Comparison of ENCODE assay signal across 13 cellular contexts in the genomic region with DNA sequence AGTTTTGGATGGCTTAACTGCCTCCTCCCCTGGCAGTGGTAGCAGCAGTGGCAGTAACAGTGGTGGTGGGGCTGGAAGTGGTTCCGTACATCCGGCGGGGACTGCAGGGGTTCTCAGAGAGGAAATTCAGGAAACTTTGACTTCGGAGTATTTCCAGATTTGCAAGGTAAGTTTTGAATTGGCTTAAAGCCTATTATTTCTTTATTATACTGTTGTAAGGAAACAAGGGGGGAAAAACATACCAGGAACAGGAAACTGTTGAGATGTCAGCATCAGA. TPM values are rescaled to one million over a fixed set of nuclear protein-coding genes. Genes with fewer than 3 reads are reported as not detected.
A peak's percentile ranks its signal among the peaks of the same experiment; 100 is the strongest.
DNase-seq lines count a peak whose midpoint lies in the region; ATAC-seq and TF ChIP-seq lines count a peak whose summit lies in the region.
"Had no signal": no experiment of that assay in that cellular context is flagged by ENCODE, and none has a peak within 500 bp of the region (broad histone marks: within the 10 kb centered on the region; RNA-seq: fewer than 3 reads in every experiment).

No MANE protein-coding gene starts in this region.

- no CpG with 5 or more reads among the region's 4 CpGs for WGBS in iPS DF 6.9 (ENCODE audit: insufficient coverage, insufficient read length)

- H3K4me1 ChIP-seq in OCI-LY7 (ENCODE audit: insufficient read depth, low read length, poor library complexity, severe bottlenecking) (no peaks in the 10 kb centered on the region), iPS DF 6.9 (ENCODE audit: control insufficient read depth, insufficient read depth, low read length) (0 out of 2 replicates have a peak, but pooled peaks cover 1% of the 10 kb centered on the region), uterus (no peaks in the 10 kb centered on the region)

- BruUV-seq in OCI-LY7 (replicated peaks; lab: Mats Ljungman, UMichigan), result no TSS peak

- H4K20me1 ChIP-seq in OCI-LY7 (ENCODE audit: insufficient read depth, low read length), result no peaks in the 10 kb centered on the region

- H3K4me1 Mint-ChIP-seq in activated naive CD8-positive, alpha-beta T cell (ENCODE audit: low read depth), result peaks cover 17% of the 10 kb centered on the region
- peaks cover 8% of the 10 kb centered on the region for H3K4me1 Mint-ChIP-seq in activated naive CD8-positive, alpha-beta T cell treated with anti-CD3 and anti-CD28 coated beads, Interleukin-2, amount 50 U/mL, for 24 hours

- peak overlapping the region; percentile 74 for H3K27ac ChIP-seq in OCI-LY7 (ENCODE audit: low read depth, low read length, poor library complexity, severe bottlenecking)
- no peak overlapping the region for H3K27ac ChIP-seq in iPS DF 6.9 (ENCODE audit: low read length)
- no peak overlapping the region for H3K27ac ChIP-seq in uterus
- H3K27ac ChIP-seq: HL-60 had no signal

- no peak for DNase-seq in activated naive CD8-positive, alpha-beta T cell treated with anti-CD3 and anti-CD28 coated beads, Interleukin-2, amount 50 U/mL, for 24 hours
- peak; percentile 30 for DNase-seq in OCI-LY7 (ENCODE audit: low spot score)
- peak; percentile 9 for DNase-seq in iPS DF 6.9 (ENCODE audit: low read depth, low spot score)
- DNase-seq in uterus, result no peak
- no peak for DNase-seq in stimulated activated CD4-positive, alpha-beta T cell treated with anti-CD3 and anti-CD28 coated beads, Interleukin-15, amount 100 ng/mL, for 24 hours
- DNase-seq: activated effector memory CD4-positive, alpha-beta T cell treated with Interleukin-2 at 50 U/mL for 16 hours; NCI-H2107 had no signal

- H3K79me2 ChIP-seq in OCI-LY7 (ENCODE audit: insufficient read depth, low read depth, low read length), result 0 out of 2 replicates have a peak, but pooled peaks cover 3% of the 10 kb centered on the region

- intact Hi-C loops in OCI-LY7 (cut with micrococcal nuclease; ENCODE audit: unreplicated experiment) (loop anchor here (2.0 to 5.0 kb wide), 2 partner anchors 109 to 167 kb away; partner anchors contain the start of genes GTF2E1 and RABL3), uterus (cut with DNase I; ENCODE audit: low total_unique reads) (no loop called here)

- H3K27me3 ChIP-seq in iPS DF 6.9 (ENCODE audit: control insufficient read depth, insufficient read depth, low read length) (no peaks in the 10 kb centered on the region), uterus (no peaks in the 10 kb centered on the region)

- H2AFZ ChIP-seq in OCI-LY7 (ENCODE audit: low read length), result peak overlapping the region; percentile 78

- peak overlapping the region; percentile 72 for H3K4me3 Mint-ChIP-seq in activated naive CD8-positive, alpha-beta T cell
- no peak overlapping the region for H3K4me3 Mint-ChIP-seq in activated naive CD8-positive, alpha-beta T cell treated with anti-CD3 and anti-CD28 coated beads, Interleukin-2, amount 50 U/mL, for 24 hours

- peak overlapping the region; percentile 73 for H3K4me2 ChIP-seq in OCI-LY7 (ENCODE audit: low read length)

- peaks cover 4% of the 10 kb centered on the region for H3K9me3 Mint-ChIP-seq in activated naive CD8-positive, alpha-beta T cell (ENCODE audit: low read depth)
- peaks cover 5% of the 10 kb centered on the region for H3K9me3 Mint-ChIP-seq in activated naive CD8-positive, alpha-beta T cell treated with anti-CD3 and anti-CD28 coated beads, Interleukin-2, amount 50 U/mL, for 24 hours

- H3K36me3 ChIP-seq in OCI-LY7 (ENCODE audit: insufficient read depth, low read length) (no peaks in the 10 kb centered on the region), iPS DF 6.9 (ENCODE audit: control insufficient read depth, insufficient read depth, low read length) (no peaks in the 10 kb centered on the region), uterus (no peaks in the 10 kb centered on the region)

- ATAC-seq in activated naive CD8-positive, alpha-beta T cell treated with anti-CD3 and anti-CD28 coated beads, Interleukin-2, amount 50 U/mL, for 24 hours, result no peak
- ATAC-seq in HG03175 (IDR thresholded peaks at IDR 0.05; ENCODE audit: unreplicated experiment) (no peak), GM18873 (IDR thresholded peaks at IDR 0.05; ENCODE audit: low FRiP score, unreplicated experiment) (no peak)
- ATAC-seq: HCT116 had no signal

- no peak for TF ChIP-seq CTCF in OCI-LY7 (conservative IDR thresholded peaks at IDR 0.05; ENCODE audit: low read length)
- no peak for TF ChIP-seq CTCF in uterus (IDR thresholded peaks at IDR 0.05)

- H3K4me3 ChIP-seq in OCI-LY7 (ENCODE audit: low read depth, low read length, poor library complexity, severe bottlenecking), result peak overlapping the region; percentile 74
- H3K4me3 ChIP-seq in iPS DF 6.9 (ENCODE audit: low read length), result peak overlapping the region; percentile 47; the same call in 1 of the 2 replicates
- peak overlapping the region; percentile 43 to 54 for H3K4me3 ChIP-seq in uterus

- POLR2A ChIA-PET in OCI-LY7 (lab: Charles Lee), result interaction anchor here (1.4 kb wide), 1 partner anchor 108 kb away, joined by 3 read pairs; no protein-coding TSS in a partner anchor

- no peak for TF ChIP-seq POLR2A in uterus (IDR thresholded peaks at IDR 0.05)

- peaks cover 54% of the 10 kb centered on the region for H3K27me3 Mint-ChIP-seq in activated naive CD8-positive, alpha-beta T cell
- H3K27me3 Mint-ChIP-seq in activated naive CD8-positive, alpha-beta T cell treated with anti-CD3 and anti-CD28 coated beads, Interleukin-2, amount 50 U/mL, for 24 hours, result peaks cover 50% of the 10 kb centered on the region

- H3K9me3 ChIP-seq in OCI-LY7 (ENCODE audit: low read length), result no peaks in the 10 kb centered on the region
- H3K9me3 ChIP-seq in iPS DF 6.9 (ENCODE audit: control insufficient read depth, insufficient read depth, low read length), result no peaks in the 10 kb centered on the region
- H3K9me3 ChIP-seq in uterus, result no peaks in the 10 kb centered on the region

- H3K36me3 Mint-ChIP-seq in activated naive CD8-positive, alpha-beta T cell, result peaks cover 2% of the 10 kb centered on the region
- H3K36me3 Mint-ChIP-seq in activated naive CD8-positive, alpha-beta T cell treated with anti-CD3 and anti-CD28 coated beads, Interleukin-2, amount 50 U/mL, for 24 hours (ENCODE audit: low read depth), result no peaks in the 10 kb centered on the region

- CTCF ChIA-PET in OCI-LY7 (lab: Charles Lee; ENCODE audit: unreplicated experiment), result no interaction called here

- no peak overlapping the region for H3K27ac Mint-ChIP-seq in activated naive CD8-positive, alpha-beta T cell
- H3K27ac Mint-ChIP-seq in activated naive CD8-positive, alpha-beta T cell treated with anti-CD3 and anti-CD28 coated beads, Interleukin-2, amount 50 U/mL, for 24 hours, result no peak overlapping the region

- H3K9me2 ChIP-seq in OCI-LY7 (ENCODE audit: insufficient read depth, low read length), result no peaks in the 10 kb centered on the region

RNA-seq across cellular contexts. Expression of gene STXBP5L, which starts 1.5 kb away (rescaled TPM):
- total RNA-seq in OCI-LY7 (2014; rRNA removed; shearing (Covaris generic)), result 2.1 and 2.7 TPM in 2 replicates
- total RNA-seq in OCI-LY7 (2022), result 10.1 and 10.5 TPM in 2 replicates
- 1 to 10 TPM in 2 of 4 donors, under 1 TPM in 2; under 0.01 to 2.6 (median 1.1) TPM for total RNA-seq in uterus
- total RNA-seq: T-helper 2 cell treated with Interferon-gamma antibody and Interleukin-4, amounts not matched to agents 100 ng/mL and 5 ng/mL, for 36 hours had no signal

Comparison
In these comparisons a context has a peak if more than half of its experiments do, and no peak if none do; other contexts are left out.
1. DNase-seq: peak in OCI-LY7 (single experiment) and iPS DF 6.9 (single experiment); none in activated naive CD8-positive, alpha-beta T cell treated with anti-CD3 and anti-CD28 coated beads, Interleukin-2, amount 50 U/mL, for 24 hours (single experiment), uterus (0 of 2) and stimulated activated CD4-positive, alpha-beta T cell treated with anti-CD3 and anti-CD28 coated beads, Interleukin-15, amount 100 ng/mL, for 24 hours (single experiment).
2. Peak in every context shown above with its lines, with median percentiles within 50 percentile points of each other: H3K4me3 ChIP-seq.